In genomic region chr3:173529062-173529711, GRCh38 we compare ENCODE assay signal across 8 cellular contexts.
DNase-seq lines count a peak whose midpoint lies in the region; ATAC-seq, FAIRE-seq and TF ChIP-seq lines count a peak whose summit lies in the region.

No MANE protein-coding gene starts in this region.

- DNase-seq in NCI-H2081 (lab: John Stamatoyannopoulos, UW), result peak; percentile 11 to 33
- no peak for DNase-seq in NCI-H2081 treated with DMSO at 0.1 percent for 48 hours (lab: John Stamatoyannopoulos, UW)
- DNase-seq in NCI-H2107 (lab: John Stamatoyannopoulos, UW), result peak; percentile 24
- no peak for DNase-seq in endothelial cell of umbilical vein (ENCODE audit: low read depth, low spot score)
- DNase-seq in OCI-M2 (lab: John Stamatoyannopoulos, UW; ENCODE audit: unreplicated experiment), result no peak
- DNase-seq in NK-92 (lab: John Stamatoyannopoulos, UW; ENCODE audit: unreplicated experiment), result no peak
- DNase-seq in DMS114 treated with DMSO at 0.1 percent for 48 hours (lab: John Stamatoyannopoulos, UW; ENCODE audit: unreplicated experiment), result no peak

- H3K27me3 ChIP-seq in endothelial cell of umbilical vein (ENCODE audit: control insufficient read depth in 2 of 2, insufficient read depth in 2 of 2, low read length in 2 of 2), result no peaks in the 10 kb centered on the region

- CTCF ChIA-PET in endothelial cell of umbilical vein (lab: Charles Lee), result interaction anchor here (1.7 kb wide), 1 partner anchor 21 kb away, joined by 4 read pairs; no protein-coding TSS in a partner anchor

- no peaks in the 10 kb centered on the region for H3K9me1 ChIP-seq in endothelial cell of umbilical vein (replicated peaks; ENCODE audit: control insufficient read depth, extremely low read depth, insufficient read depth, low read length)

- no peak overlapping the region for H3K4me2 ChIP-seq in endothelial cell of umbilical vein (ENCODE audit: insufficient read depth, low read length)

- no peaks in the 10 kb centered on the region for H4K20me1 ChIP-seq in endothelial cell of umbilical vein (replicated peaks; ENCODE audit: control insufficient read depth, extremely low read depth, insufficient read depth, low read length)

- POLR2A ChIA-PET in endothelial cell of umbilical vein (lab: Charles Lee), result no interaction called here

- H3K4me1 ChIP-seq in endothelial cell of umbilical vein (ENCODE audit: control insufficient read depth, extremely low read depth, insufficient read depth, low read length), result no peaks in the 10 kb centered on the region

- no peak overlapping the region for H2AFZ ChIP-seq in endothelial cell of umbilical vein (ENCODE audit: low read depth, low read length)

- no peak overlapping the region for H3K4me3 ChIP-seq in endothelial cell of umbilical vein (replicated peaks in 1 of 3; ENCODE audit: insufficient read depth in 1 of 3, low read depth in 1 of 3, low read length in 3 of 3)

- intact Hi-C loops in endothelial cell of umbilical vein (cut with micrococcal nuclease), result no loop called here

- peak; percentile 36 to 37 for TF ChIP-seq CTCF in endothelial cell of umbilical vein (IDR thresholded peaks at IDR 0.05; ENCODE audit: extremely low read depth in 1 of 2, insufficient read depth in 1 of 2, low read depth in 1 of 2, low read length in 2 of 2)

- H3K27ac ChIP-seq in endothelial cell of umbilical vein (ENCODE audit: insufficient read depth, low read depth, low read length), result no peak overlapping the region

- no peaks in the 10 kb centered on the region for H3K79me2 ChIP-seq in endothelial cell of umbilical vein (ENCODE audit: control insufficient read depth, insufficient read depth, low read length)

- no peak overlapping the region for H3K9ac ChIP-seq in endothelial cell of umbilical vein (replicated peaks; ENCODE audit: extremely low read depth, insufficient read depth, low read length)

- H3K36me3 ChIP-seq in endothelial cell of umbilical vein (ENCODE audit: control insufficient read depth in 2 of 2, extremely low read depth in 1 of 2, insufficient read depth in 2 of 2, low read length in 2 of 2), result no peaks in the 10 kb centered on the region

- dilution Hi-C loops in endothelial cell of umbilical vein (cut with MboI; ENCODE audit: extremely low pct_ligation_motif_present, low sequenced_read_pairs), result no loop called here

- no peak for TF ChIP-seq POLR2A in endothelial cell of umbilical vein (IDR thresholded peaks at IDR 0.05; ENCODE audit: low read depth, low read length)

- no peak for FAIRE-seq in endothelial cell of umbilical vein (lab: Jason Lieb, UNC)

- no peaks in the 10 kb centered on the region for H3K9me3 ChIP-seq in endothelial cell of umbilical vein (replicated peaks; ENCODE audit: control insufficient read depth, insufficient read depth, low read length)

- BruUV-seq in endothelial cell of umbilical vein (replicated peaks; lab: Mats Ljungman, UMichigan), result no TSS peak

- ATAC-seq in HG02678 (IDR thresholded peaks at IDR 0.05; ENCODE audit: unreplicated experiment), result peak; percentile 96

TF ChIP-seq in endothelial cell of umbilical vein, 7 proteins besides CTCF, POLR2A, EP300 and RAD21:
- TF ChIP-seq MAX (IDR thresholded peaks at IDR 0.05; ENCODE audit: insufficient read depth, insufficient read length), result no peak
- no peak for TF ChIP-seq FOS (IDR thresholded peaks at IDR 0.05; ENCODE audit: borderline replicate concordance, insufficient read depth, low read length)
- TF ChIP-seq MYC (IDR thresholded peaks at IDR 0.05; ENCODE audit: low read depth, low read length), result no peak
- TF ChIP-seq GATA2 (IDR thresholded peaks at IDR 0.05; ENCODE audit: insufficient read depth, insufficient read length, low read depth, low read length), result no peak
- TF ChIP-seq POLR2AphosphoS5 (IDR thresholded peaks at IDR 0.05; ENCODE audit: insufficient read depth, low read depth, low read length), result no peak
- TF ChIP-seq JUN (IDR thresholded peaks at IDR 0.05; ENCODE audit: borderline replicate concordance, insufficient read depth, insufficient read length, low read depth), result no peak
- TF ChIP-seq EZH2 (IDR thresholded peaks at IDR 0.05; ENCODE audit: borderline replicate concordance, low read depth, low read length, severe bottlenecking), result no peak

Comparison
In these comparisons a context has a peak if more than half of its experiments do, and no peak if none do; other contexts are left out.
1. DNase-seq: peak in NCI-H2081 (2 of 2) and NCI-H2107 (single experiment); none in NCI-H2081 treated with DMSO at 0.1 percent for 48 hours (single experiment), endothelial cell of umbilical vein (single experiment), OCI-M2 (single experiment), NK-92 (single experiment) and DMS114 treated with DMSO at 0.1 percent for 48 hours (single experiment).